In the genomic region with DNA sequence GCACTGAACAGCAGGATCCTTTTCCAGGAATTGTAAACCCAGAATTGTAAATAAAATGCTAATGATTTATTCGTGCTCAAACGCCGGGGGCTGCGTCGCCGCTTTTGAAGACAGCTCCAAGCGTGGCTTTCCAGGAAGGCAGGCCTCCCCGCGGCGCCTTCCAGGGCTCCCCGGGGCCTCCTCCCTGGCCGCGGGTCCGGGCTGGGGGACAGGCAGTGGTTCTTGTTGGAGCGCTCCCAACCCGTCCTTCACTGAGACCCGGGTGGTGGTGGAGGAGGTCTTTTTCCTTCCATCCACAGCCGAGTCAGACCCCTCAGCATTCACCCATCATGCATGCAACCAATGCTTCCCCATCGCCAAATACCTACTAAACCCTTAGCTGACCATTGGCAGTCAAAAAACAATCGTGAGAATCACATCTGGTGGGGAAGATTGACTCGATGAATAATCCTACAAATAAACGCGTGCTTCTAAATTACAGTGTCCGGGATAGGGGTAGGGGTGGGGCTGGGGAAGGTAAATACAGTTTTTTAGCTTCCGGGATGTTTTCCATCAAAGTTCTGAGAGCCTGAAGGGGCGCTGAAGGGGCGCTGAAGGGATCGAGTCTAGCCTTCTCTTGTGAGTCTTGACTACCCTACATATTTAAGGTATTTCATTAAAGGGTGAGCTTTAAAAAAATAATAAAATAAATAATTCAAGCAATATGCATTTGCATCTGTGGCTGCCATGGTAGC, we compare ENCODE assay signal across 10 cellular contexts. TPM values are rescaled to one million over a fixed set of nuclear protein-coding genes. Genes with fewer than 3 reads are reported as not detected.
DNase-seq lines count a peak whose midpoint lies in the region; ATAC-seq and TF ChIP-seq lines count a peak whose summit lies in the region.
"Had no signal": no experiment of that assay in that cellular context is flagged by ENCODE, and none has a peak within 500 bp of the region (broad histone marks: within the 10 kb centered on the region; RNA-seq: fewer than 3 reads in every experiment).

No MANE protein-coding gene starts in this region.

- no peak for DNase-seq in CD14-positive monocyte (ENCODE audit: low spot score)
- DNase-seq in NT2/D1 (ENCODE audit: low read depth, low spot score), result no peak
- no peak for DNase-seq in glutamatergic neuron
- DNase-seq in osteoblast (ENCODE audit: insufficient read length, low spot score, missing footprints), result no peak
- DNase-seq in head of caudate nucleus, result no peak

- TF ChIP-seq CTCF in CD14-positive monocyte (IDR thresholded peaks at IDR 0.05) (no peak), glutamatergic neuron (IDR thresholded peaks at IDR 0.05; ENCODE audit: partially characterized antibody, unreplicated experiment) (no peak), osteoblast (IDR thresholded peaks at IDR 0.05; ENCODE audit: extremely low read depth, low read depth, low read length) (no peak)

- H3K27ac Mint-ChIP-seq in CD14-positive monocyte (no peak overlapping the region), glutamatergic neuron (ENCODE audit: unreplicated experiment) (no peak overlapping the region)
- H3K27ac Mint-ChIP-seq: activated CD4-positive, alpha-beta memory T cell treated with anti-CD3 and anti-CD28 coated beads, Interleukin-2, amount 10 ng/mL, durations not matched to agents 7 days and 5 days; activated naive CD8-positive, alpha-beta T cell treated with anti-CD3 and anti-CD28 coated beads, Interleukin-2, amount 10 ng/mL, durations not matched to agents 7 days and 5 days had no signal

- no peak for ATAC-seq in HG02759 (IDR thresholded peaks at IDR 0.05; ENCODE audit: unreplicated experiment)
- ATAC-seq in GM21825 (IDR thresholded peaks at IDR 0.05; ENCODE audit: unreplicated experiment), result no peak
- no peak for ATAC-seq in HG02852 (IDR thresholded peaks at IDR 0.05; ENCODE audit: unreplicated experiment)

- H3K36me3 Mint-ChIP-seq in CD14-positive monocyte, result peaks cover 0 to 10% of the 10 kb centered on the region in 2 donors
- no peaks in the 10 kb centered on the region for H3K36me3 Mint-ChIP-seq in glutamatergic neuron (ENCODE audit: unreplicated experiment)
- H3K36me3 Mint-ChIP-seq: activated naive CD8-positive, alpha-beta T cell treated with anti-CD3 and anti-CD28 coated beads, Interleukin-2, amount 10 ng/mL, durations not matched to agents 7 days and 5 days had no signal

- H3K9me3 Mint-ChIP-seq in CD14-positive monocyte (peaks cover 3 to 16% (median 13%) of the 10 kb centered on the region in 7 donors), glutamatergic neuron (ENCODE audit: unreplicated experiment) (peaks cover 4% of the 10 kb centered on the region)
- H3K9me3 Mint-ChIP-seq: activated CD4-positive, alpha-beta memory T cell treated with anti-CD3 and anti-CD28 coated beads, Interleukin-2, amount 10 ng/mL, durations not matched to agents 7 days and 5 days; activated naive CD8-positive, alpha-beta T cell treated with anti-CD3 and anti-CD28 coated beads, Interleukin-2, amount 10 ng/mL, durations not matched to agents 7 days and 5 days had no signal

- H3K27me3 Mint-ChIP-seq in CD14-positive monocyte (ENCODE audit: low read depth in 3 of 3) (peaks cover 46 to 53% (median 47%) of the 10 kb centered on the region in 3 donors), glutamatergic neuron (ENCODE audit: unreplicated experiment) (peaks cover 2% of the 10 kb centered on the region)

- H4K20me1 ChIP-seq in osteoblast (ENCODE audit: insufficient read depth, low read length), result no peaks in the 10 kb centered on the region

- no peak overlapping the region for H2AFZ ChIP-seq in osteoblast (ENCODE audit: low read length)

- H3K27ac ChIP-seq in osteoblast (ENCODE audit: low read depth, low read length), result no peak overlapping the region

- H3K27me3 ChIP-seq in NT2/D1 (ENCODE audit: insufficient read depth, insufficient read length), result peaks cover 34% of the 10 kb centered on the region
- H3K27me3 ChIP-seq in osteoblast (ENCODE audit: insufficient read depth, low read length), result peaks cover 80% of the 10 kb centered on the region

- H3K4me2 ChIP-seq in osteoblast (ENCODE audit: insufficient read depth, low read length), result peak overlapping the region; percentile 58

- peak overlapping the region; percentile 81 for H3K9ac ChIP-seq in NT2/D1 (ENCODE audit: insufficient read length, low read depth)

- H3K4me3 ChIP-seq in NT2/D1 (ENCODE audit: insufficient read length, low read depth), result peak overlapping the region; percentile 51
- H3K4me3 ChIP-seq in osteoblast (ENCODE audit: insufficient read depth, low read length), result peak overlapping the region; percentile 39

- no peaks in the 10 kb centered on the region for H3K79me2 ChIP-seq in osteoblast (ENCODE audit: insufficient read depth, low read length)

- H3K4me1 Mint-ChIP-seq in CD14-positive monocyte (peaks cover 29% of the 10 kb centered on the region), glutamatergic neuron (ENCODE audit: low read depth, unreplicated experiment) (peaks cover 51% of the 10 kb centered on the region)

- H3K4me3 Mint-ChIP-seq in CD14-positive monocyte (peak overlapping the region; percentile 63 to 80), glutamatergic neuron (ENCODE audit: unreplicated experiment) (peak overlapping the region; percentile 55)
- H3K4me3 Mint-ChIP-seq: activated CD4-positive, alpha-beta memory T cell treated with anti-CD3 and anti-CD28 coated beads, Interleukin-2, amount 10 ng/mL, durations not matched to agents 7 days and 5 days; activated naive CD8-positive, alpha-beta T cell treated with anti-CD3 and anti-CD28 coated beads, Interleukin-2, amount 10 ng/mL, durations not matched to agents 7 days and 5 days had no signal

- H3K4me1 ChIP-seq in NT2/D1 (ENCODE audit: insufficient read depth, insufficient read length) (peaks cover 9% of the 10 kb centered on the region), osteoblast (ENCODE audit: insufficient read depth, low read length) (no peaks in the 10 kb centered on the region)

- intact Hi-C loops in CD14-positive monocyte (cut with micrococcal nuclease) (no loop called here), head of caudate nucleus (cut with DNase I) (no loop called here)

- H3K9me3 ChIP-seq in NT2/D1 (ENCODE audit: insufficient read depth, low read length) (peaks cover 12% of the 10 kb centered on the region; the same call in 1 of the 2 replicates), osteoblast (ENCODE audit: low read depth, low read length) (no peaks in the 10 kb centered on the region)

- H3K36me3 ChIP-seq in NT2/D1 (ENCODE audit: insufficient read depth, insufficient read length, low read length) (no peaks in the 10 kb centered on the region), osteoblast (ENCODE audit: insufficient read depth, low read length) (no peaks in the 10 kb centered on the region)

RNA-seq across cellular contexts. Expression of a gene that starts 40.7 kb away (rescaled TPM):
- polyA plus RNA-seq in CD14-positive monocyte, result 1 to 10 TPM; 6.6 to 8.0 TPM
- 20.6 TPM for total RNA-seq in glutamatergic neuron (ENCODE audit: unreplicated experiment)
- total RNA-seq in osteoblast, result 57.9 and 64.5 TPM in 2 replicates

RNA-seq across cellular contexts. Expression of a gene that starts 54.3 kb away (rescaled TPM):
- polyA plus RNA-seq in CD14-positive monocyte, result 10 to 100 TPM; 77.2 to 92.3 TPM
- 6.6 TPM for total RNA-seq in glutamatergic neuron (ENCODE audit: unreplicated experiment)
- total RNA-seq in osteoblast, result 2.1 and 2.5 TPM in 2 replicates
